In the genomic region with DNA sequence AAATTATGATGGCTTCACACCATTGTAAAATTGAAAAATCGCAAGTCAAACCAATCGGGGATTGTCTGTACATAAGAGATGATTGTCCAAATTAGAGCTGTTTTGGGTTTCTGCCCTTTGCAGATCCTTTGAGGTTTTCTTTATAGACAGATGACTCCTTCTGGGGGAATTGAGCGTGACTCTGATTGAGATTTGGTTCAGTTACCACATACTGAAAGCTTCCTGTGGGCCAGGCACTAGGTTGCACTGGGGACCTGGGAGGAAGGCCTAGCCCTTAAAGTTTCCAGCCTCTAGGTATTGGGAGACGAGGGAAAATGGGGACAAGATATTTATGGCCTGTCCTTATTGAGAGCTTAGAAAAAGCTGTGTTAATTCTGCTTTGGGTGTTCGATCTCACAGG, we compare ENCODE assay signal across 17 cellular contexts. TPM values are rescaled to one million over a fixed set of nuclear protein-coding genes. Genes with fewer than 3 reads are reported as not detected.
DNase-seq lines count a peak whose midpoint lies in the region; ATAC-seq, FAIRE-seq and TF ChIP-seq lines count a peak whose summit lies in the region.
"Had no signal": no experiment of that assay in that cellular context is flagged by ENCODE, and none has a peak within 500 bp of the region (broad histone marks: within the 10 kb centered on the region; RNA-seq: fewer than 3 reads in every experiment).

No MANE protein-coding gene starts in this region.

- POLR2A ChIA-PET in MCF 10A (lab: Yijun Ruan, JAX) = interaction anchor here (2.6 kb wide), 1 partner anchor 9 kb away, joined by 15 read pairs; a partner anchor contains a TSS
- POLR2A ChIA-PET in naive thymus-derived CD4-positive, alpha-beta T cell (lab: Charles Lee) = interaction anchor here (0.7 kb wide), 1 partner anchor 292 kb away, joined by 5 read pairs; no protein-coding TSS in a partner anchor

- CTCF ChIA-PET in MCF 10A (lab: Yijun Ruan, JAX) = interaction anchor here (1.0 to 4.6 kb wide), 2 partner anchors 10 to 50 kb away, joined by 3 to 21 read pairs; no protein-coding TSS in a partner anchor
- CTCF ChIA-PET in naive thymus-derived CD4-positive, alpha-beta T cell (lab: Charles Lee) = interaction anchor here (0.6 kb wide), 1 partner anchor 1931 kb away, joined by 3 read pairs; no protein-coding TSS in a partner anchor

- H3K4me3 ChIP-seq in breast epithelium = no peak overlapping the region
- H3K4me3 ChIP-seq in GM23338 = no peak overlapping the region
- H3K4me3 ChIP-seq in naive thymus-derived CD4-positive, alpha-beta T cell (ENCODE audit: low read length) = no peak overlapping the region
- H3K4me3 ChIP-seq: SJCRH30 had no signal

- no peak for TF ChIP-seq CTCF in MCF 10A (IDR thresholded peaks at IDR 0.05; ENCODE audit: unreplicated experiment)
- no peak for TF ChIP-seq CTCF in breast epithelium (IDR thresholded peaks at IDR 0.05)
- no peak for TF ChIP-seq CTCF in GM23338 (conservative IDR thresholded peaks at IDR 0.05; ENCODE audit: low read depth in 2 of 2)

- no peaks in the 10 kb centered on the region for H3K9me2 ChIP-seq in GM23338 (ENCODE audit: insufficient read depth)

- DNase-seq in MCF 10A (ENCODE audit: unreplicated experiment) (no peak), breast epithelium (ENCODE audit: low spot score in 2 of 2) (no peak), GM23338 (ENCODE audit: low spot score) (no peak), left ventricle myocardium superior (no peak), GM12892 (ENCODE audit: insufficient read length) (no peak)
- no peak for DNase-seq in naive thymus-derived CD4-positive, alpha-beta T cell
- DNase-seq in activated CD8-positive, alpha-beta memory T cell treated with anti-CD3 and anti-CD28 coated beads, Interleukin-2, amount 50 U/mL, for 4 hours = no peak
- DNase-seq: BE2C, Caco-2, DMS53, NCI-H2227 treated with DMSO at 0.1 percent for 48 hours, NCI-H526, OCI-M1, SJCRH30 had no signal

- H3K4me1 ChIP-seq in breast epithelium = no peaks in the 10 kb centered on the region
- peaks cover 56% of the 10 kb centered on the region for H3K4me1 ChIP-seq in GM23338 (ENCODE audit: insufficient read depth)
- H3K4me1 ChIP-seq in naive thymus-derived CD4-positive, alpha-beta T cell (ENCODE audit: control insufficient read depth in 2 of 2, insufficient read depth in 2 of 2, low read length in 2 of 2) = peaks cover 34 to 43% of the 10 kb centered on the region in 2 donors
- H3K4me1 ChIP-seq: SJCRH30 had no signal

- H3K9me3 ChIP-seq in breast epithelium = no peaks in the 10 kb centered on the region
- no peaks in the 10 kb centered on the region for H3K9me3 ChIP-seq in naive thymus-derived CD4-positive, alpha-beta T cell (ENCODE audit: control insufficient read depth in 2 of 3, low read length in 3 of 3)
- H3K9me3 ChIP-seq: BE2C, Caco-2, SJCRH30 had no signal

- ATAC-seq in GM23338 = no peak
- no peak for ATAC-seq in naive thymus-derived CD4-positive, alpha-beta T cell
- ATAC-seq in left ventricle myocardium superior = no peak
- ATAC-seq: HCT116 had no signal

- no peak overlapping the region for H2AFZ ChIP-seq in GM23338

- H3K27me3 ChIP-seq in breast epithelium (no peaks in the 10 kb centered on the region), GM23338 (ENCODE audit: insufficient read depth) (no peaks in the 10 kb centered on the region)
- no peaks in the 10 kb centered on the region for H3K27me3 ChIP-seq in naive thymus-derived CD4-positive, alpha-beta T cell (ENCODE audit: control insufficient read depth in 2 of 2, insufficient read depth in 2 of 2, low read length in 2 of 2)
- H3K27me3 ChIP-seq: BE2C, SJCRH30 had no signal

- H3K36me3 Mint-ChIP-seq in MCF 10A (ENCODE audit: insufficient read depth, unreplicated experiment) (peaks cover 13% of the 10 kb centered on the region), GM23338 (ENCODE audit: low read depth) (no peaks in the 10 kb centered on the region)
- peaks cover 0 to 14% (median 0%) of the 10 kb centered on the region in 5 donors for H3K36me3 Mint-ChIP-seq in naive thymus-derived CD4-positive, alpha-beta T cell

- TF ChIP-seq POLR2A in breast epithelium (IDR thresholded peaks at IDR 0.05) (no peak), GM12892 (IDR thresholded peaks at IDR 0.05; ENCODE audit: low read depth, low read length) (no peak)

- H3K4me1 Mint-ChIP-seq in MCF 10A (ENCODE audit: insufficient read depth, unreplicated experiment) (peaks cover 10% of the 10 kb centered on the region), GM23338 (peaks cover 39% of the 10 kb centered on the region)
- H3K4me1 Mint-ChIP-seq in naive thymus-derived CD4-positive, alpha-beta T cell = peaks cover 4 to 55% (median 37%) of the 10 kb centered on the region in 7 donors

- H3K27ac Mint-ChIP-seq in MCF 10A (ENCODE audit: low read depth, unreplicated experiment) = peak overlapping the region; percentile 32
- H3K27ac Mint-ChIP-seq in GM23338 = peak overlapping the region; percentile 3
- peak overlapping the region in 8 of 9 donors; percentile 5 to 31 (median 24) for H3K27ac Mint-ChIP-seq in naive thymus-derived CD4-positive, alpha-beta T cell

- peaks cover 100% of the 10 kb centered on the region for H3K79me2 ChIP-seq in GM23338 (replicated peaks; ENCODE audit: insufficient read depth)

- H3K4me2 ChIP-seq in GM23338 = no peak overlapping the region

- no peaks in the 10 kb centered on the region for H3K9me3 Mint-ChIP-seq in MCF 10A (ENCODE audit: unreplicated experiment)
- no peaks in the 10 kb centered on the region for H3K9me3 Mint-ChIP-seq in GM23338
- no peaks in the 10 kb centered on the region for H3K9me3 Mint-ChIP-seq in naive thymus-derived CD4-positive, alpha-beta T cell

- peaks cover 52% of the 10 kb centered on the region for H4K20me1 ChIP-seq in GM23338 (replicated peaks; ENCODE audit: insufficient read depth)

- H3K27ac ChIP-seq in breast epithelium (no peak overlapping the region), GM23338 (ENCODE audit: low read depth) (peak overlapping the region; percentile 41; the same call in 1 of the 2 replicates)
- no peak overlapping the region for H3K27ac ChIP-seq in naive thymus-derived CD4-positive, alpha-beta T cell (ENCODE audit: low read depth, low read length)
- H3K27ac ChIP-seq: RWPE1, SJCRH30 had no signal

- H3K4me3 Mint-ChIP-seq in MCF 10A (ENCODE audit: unreplicated experiment) (no peak overlapping the region), GM23338 (no peak overlapping the region)
- peak overlapping the region in 5 of 10 donors; percentile 7 to 50 (median 24) for H3K4me3 Mint-ChIP-seq in naive thymus-derived CD4-positive, alpha-beta T cell

- H3F3A ChIP-seq in GM23338 (replicated peaks; ENCODE audit: low read depth) = no peaks in the 10 kb centered on the region

- no TSS peak for BruUV-seq in MCF 10A (replicated peaks; lab: Mats Ljungman, UMichigan)

- no peaks in the 10 kb centered on the region for H3K27me3 Mint-ChIP-seq in MCF 10A (ENCODE audit: insufficient read depth, unreplicated experiment)
- H3K27me3 Mint-ChIP-seq in GM23338 (ENCODE audit: insufficient read depth, low read depth, poor library complexity) = peaks cover 2% of the 10 kb centered on the region
- H3K27me3 Mint-ChIP-seq in naive thymus-derived CD4-positive, alpha-beta T cell = no peaks in the 10 kb centered on the region

- intact Hi-C loops in MCF 10A (cut with micrococcal nuclease) (no loop called here), breast epithelium (cut with DNase I; ENCODE audit: low total_unique reads) (no loop called here), left ventricle myocardium superior (cut with micrococcal nuclease) (no loop called here)
- intact Hi-C loops in naive thymus-derived CD4-positive, alpha-beta T cell (cut with micrococcal nuclease) = no loop called here

- FAIRE-seq in GM12892 (lab: Jason Lieb, UNC) = no peak
- FAIRE-seq: GM18507 had no signal

- no peaks in the 10 kb centered on the region for H3K36me3 ChIP-seq in breast epithelium
- H3K36me3 ChIP-seq in GM23338 (ENCODE audit: insufficient read depth) = no peaks in the 10 kb centered on the region
- H3K36me3 ChIP-seq in naive thymus-derived CD4-positive, alpha-beta T cell (ENCODE audit: control insufficient read depth in 2 of 3, insufficient read depth in 3 of 3, low read length in 3 of 3) = no peaks in the 10 kb centered on the region

TF ChIP-seq in GM23338, 12 proteins besides CTCF, POLR2A, EP300 and RAD21:
- TF ChIP-seq EZH2 (IDR thresholded peaks at IDR 0.05; ENCODE audit: low read depth, unreplicated experiment) (no peak), POLR2AphosphoS5 (IDR thresholded peaks at IDR 0.05; ENCODE audit: low read depth) (no peak)

RNA-seq across cellular contexts. Expression of a gene that starts 9.2 kb away (rescaled TPM):
- 60.4 and 61.2 TPM in 2 replicates for total RNA-seq in MCF 10A (2022)
- total RNA-seq in breast epithelium = 10 to 100 TPM; 18.6 to 18.9 (median 18.7) TPM
- total RNA-seq in GM23338 (2014; rRNA removed; shearing (Covaris generic)) = 22.9 and 24.7 TPM in 2 replicates
- polyA plus RNA-seq in GM23338 (2016; fragmentation: Nextera tagmentation; extraction: Ambion mirVana) = 17.4 and 18.8 TPM in 2 replicates
- 10 to 100 TPM; 23.0 to 37.0 (median 27.6) TPM for total RNA-seq in naive thymus-derived CD4-positive, alpha-beta T cell
- 10 to 100 TPM; 21.9 to 24.3 TPM for polyA plus RNA-seq in naive thymus-derived CD4-positive, alpha-beta T cell
- total RNA-seq in left ventricle myocardium superior = 74.5 TPM
- polyA plus RNA-seq in GM12892 (2012; ENCODE audit: missing spikeins) = 23.1 TPM
